Comparison of ENCODE assay signal across 17 cellular contexts in genomic region chr7:121503039-121503438, GRCh38.
A peak's percentile ranks its signal among the peaks of the same experiment; 100 is the strongest.
DNase-seq lines count a peak whose midpoint lies in the region; FAIRE-seq and TF ChIP-seq lines count a peak whose summit lies in the region.
"Had no signal": no experiment of that assay in that cellular context is flagged by ENCODE, and none has a peak within 500 bp of the region (broad histone marks: within the 10 kb centered on the region; RNA-seq: fewer than 3 reads in every experiment).

No MANE protein-coding gene starts in this region.

- H3K4me2 ChIP-seq in mammary epithelial cell (ENCODE audit: insufficient read depth, low read depth, low read length) = no peak overlapping the region
- H3K4me2 ChIP-seq in mesenchymal stem cell (ENCODE audit: low read length, poor library complexity, severe bottlenecking) = no peak overlapping the region
- H3K4me2 ChIP-seq: BLaER1 treated with 17β-estradiol and CSF1 and Interleukin-3, amounts not matched to agents 10 nM and 100 nM had no signal

- H4K8ac ChIP-seq in mesenchymal stem cell (ENCODE audit: low read length) = no peak overlapping the region

- H2BK15ac ChIP-seq in mesenchymal stem cell (ENCODE audit: low read depth, poor library complexity, severe bottlenecking) = no peak overlapping the region

- H3K9me3 Mint-ChIP-seq in MCF 10A (ENCODE audit: unreplicated experiment) (no peaks in the 10 kb centered on the region), type B pancreatic cell (peaks cover 25% of the 10 kb centered on the region)

- no peak overlapping the region for H3K14ac ChIP-seq in mesenchymal stem cell (ENCODE audit: low read length in 2 of 2)

- no peak overlapping the region for H3K9ac ChIP-seq in mammary epithelial cell (ENCODE audit: insufficient read depth, low read length)
- no peak overlapping the region for H3K9ac ChIP-seq in mesenchymal stem cell (ENCODE audit: low read length)
- H3K9ac ChIP-seq: BLaER1 treated with 17β-estradiol and CSF1 and Interleukin-3, amounts not matched to agents 10 nM and 100 nM had no signal

- H3K27ac Mint-ChIP-seq in MCF 10A (ENCODE audit: low read depth, unreplicated experiment) (peak overlapping the region; percentile 24), type B pancreatic cell (peak overlapping the region; percentile 64)
- H3K27ac Mint-ChIP-seq: CD4-positive, alpha-beta T cell had no signal

- TF ChIP-seq CTCF in MCF 10A (IDR thresholded peaks at IDR 0.05; ENCODE audit: unreplicated experiment) (no peak), mammary epithelial cell (conservative IDR thresholded peaks at IDR 0.05 in 1 of 2, IDR thresholded peaks at IDR 0.05 in 1 of 2; ENCODE audit: extremely low read depth in 1 of 2, insufficient read depth in 1 of 2, low read depth in 1 of 2, low read length in 2 of 2) (no peak), type B pancreatic cell (conservative IDR thresholded peaks at IDR 0.05) (no peak)

- H3K9me3 ChIP-seq in mammary epithelial cell (replicated peaks; ENCODE audit: insufficient read depth, low read length) = peaks cover 25% of the 10 kb centered on the region
- peaks cover 26% of the 10 kb centered on the region for H3K9me3 ChIP-seq in mesenchymal stem cell (ENCODE audit: control insufficient read depth, low read length)

- H2AFZ ChIP-seq in mammary epithelial cell (ENCODE audit: low read depth, low read length) = no peak overlapping the region
- no peak overlapping the region for H2AFZ ChIP-seq in mesenchymal stem cell (ENCODE audit: low read depth, low read length)

- no peak overlapping the region for H2BK5ac ChIP-seq in mesenchymal stem cell (ENCODE audit: low read depth, low read length, poor library complexity, severe bottlenecking)

- H2AK5ac ChIP-seq in mesenchymal stem cell (ENCODE audit: low read length, severe bottlenecking) = peak overlapping the region; percentile 98

- H3K27me3 Mint-ChIP-seq in MCF 10A (ENCODE audit: insufficient read depth, unreplicated experiment) (no peaks in the 10 kb centered on the region), type B pancreatic cell (no peaks in the 10 kb centered on the region)

- POLR2A ChIA-PET in MCF 10A (lab: Yijun Ruan, JAX) = interaction anchor here (1.5 kb wide), 1 partner anchor 107 kb away, joined by 3 read pairs; the partner anchor contains the start of gene FAM3C

- no peaks in the 10 kb centered on the region for H3K36me3 ChIP-seq in mammary epithelial cell (ENCODE audit: insufficient read depth, low read length)
- H3K36me3 ChIP-seq in mesenchymal stem cell (ENCODE audit: control insufficient read depth in 1 of 2, insufficient read depth in 2 of 2, low read depth in 1 of 2, low read length in 2 of 2) = no peaks in the 10 kb centered on the region

- no peak for TF ChIP-seq POLR2A in GM12892 (IDR thresholded peaks at IDR 0.05; ENCODE audit: low read depth, low read length)

- H2BK120ac ChIP-seq in mesenchymal stem cell (ENCODE audit: low read depth, low read length) = no peak overlapping the region

- H3K27ac ChIP-seq in mammary epithelial cell (ENCODE audit: insufficient read depth, low read depth, low read length) (no peak overlapping the region), mesenchymal stem cell (ENCODE audit: low read length, poor library complexity, severe bottlenecking) (no peak overlapping the region)
- H3K27ac ChIP-seq: BLaER1 treated with 17β-estradiol and CSF1 and Interleukin-3, amounts not matched to agents 10 nM and 100 nM; HL-60 had no signal

- CTCF ChIA-PET in MCF 10A (lab: Yijun Ruan, JAX) (no interaction called here), mammary epithelial cell (lab: Charles Lee; ENCODE audit: low non-redundant PET) (no interaction called here)

- 77% methylated on average over 4 of the region's 4 CpGs for WGBS in mammary epithelial cell (ENCODE audit: low coverage, missing lambda C conversion rate)
- 94% methylated on average over 4 of the region's 4 CpGs for WGBS in mesenchymal stem cell

- no peaks in the 10 kb centered on the region for H3K79me2 ChIP-seq in mammary epithelial cell (ENCODE audit: insufficient read depth, low read length)

- BruUV-seq in MCF 10A (replicated peaks; lab: Mats Ljungman, UMichigan) = no TSS peak
- no TSS peak for BruUV-seq in mammary epithelial cell (replicated peaks; lab: Mats Ljungman, UMichigan)

- H3K23ac ChIP-seq in mesenchymal stem cell (ENCODE audit: low read length in 2 of 2) = no peak overlapping the region

- in situ Hi-C loops in mammary epithelial cell (cut with MboI; ENCODE audit: low sequenced_read_pairs in 2 of 2) = no loop called here

- no peaks in the 10 kb centered on the region for H4K20me1 ChIP-seq in mammary epithelial cell (ENCODE audit: insufficient read depth, low read length)
- H4K20me1 ChIP-seq: BLaER1 treated with 17β-estradiol and CSF1 and Interleukin-3, amounts not matched to agents 10 nM and 100 nM had no signal

- H3K4me3 Mint-ChIP-seq in MCF 10A (ENCODE audit: unreplicated experiment) (no peak overlapping the region), type B pancreatic cell (no peak overlapping the region)
- H3K4me3 Mint-ChIP-seq: CD4-positive, alpha-beta T cell had no signal

- dilution Hi-C loops in mammary epithelial cell (cut with HindIII; ENCODE audit: low sequenced_read_pairs) = no loop called here

- no peak for FAIRE-seq in GM12892 (lab: Jason Lieb, UNC)
- FAIRE-seq: D721Med, H54 had no signal

- H3K4me1 Mint-ChIP-seq in MCF 10A (ENCODE audit: insufficient read depth, unreplicated experiment) = no peaks in the 10 kb centered on the region
- H3K4me1 Mint-ChIP-seq in type B pancreatic cell (ENCODE audit: unreplicated experiment) = no peaks in the 10 kb centered on the region

- H3K4me1 ChIP-seq in mammary epithelial cell (ENCODE audit: insufficient read depth, low read length) (peaks cover 5% of the 10 kb centered on the region), mesenchymal stem cell (ENCODE audit: control insufficient read depth, insufficient read depth, low read depth, low read length) (no peaks in the 10 kb centered on the region)
- H3K4me1 ChIP-seq: BLaER1 treated with 17β-estradiol and CSF1 and Interleukin-3, amounts not matched to agents 10 nM and 100 nM had no signal

- DNase-seq in MCF 10A (ENCODE audit: unreplicated experiment) (no peak), mammary epithelial cell (no peak), RPMI8226 (peak; percentile 15), mesenchymal stem cell (no peak), type B pancreatic cell (ENCODE audit: extremely low spot score, unreplicated experiment) (no peak), DMS 273 (lab: John Stamatoyannopoulos, UW; ENCODE audit: unreplicated experiment) (no peak), UCSD-AML1 (lab: John Stamatoyannopoulos, UW; ENCODE audit: unreplicated experiment) (no peak), GM12892 (ENCODE audit: insufficient read length) (no peak)
- DNase-seq: 8988T; AML-193; CD4-positive, alpha-beta T cell; DND-41; GDM1 had no signal

- intact Hi-C loops in MCF 10A (cut with micrococcal nuclease) (no loop called here), mammary epithelial cell (cut with micrococcal nuclease) (no loop called here)

- no peaks in the 10 kb centered on the region for H3K79me1 ChIP-seq in mesenchymal stem cell (replicated peaks; ENCODE audit: low read length, poor library complexity, severe bottlenecking)

- no peak overlapping the region for H3K4me3 ChIP-seq in mammary epithelial cell (replicated peaks in 1 of 3; ENCODE audit: insufficient read depth in 1 of 3, low read depth in 2 of 3, low read length in 3 of 3)
- no peak overlapping the region for H3K4me3 ChIP-seq in mesenchymal stem cell (ENCODE audit: insufficient read depth in 1 of 2, low read depth in 1 of 2, low read length in 2 of 2)
- H3K4me3 ChIP-seq: BLaER1 treated with 17β-estradiol and CSF1 and Interleukin-3, amounts not matched to agents 10 nM and 100 nM had no signal

- H3K36me3 Mint-ChIP-seq in MCF 10A (ENCODE audit: insufficient read depth, unreplicated experiment) (no peaks in the 10 kb centered on the region), type B pancreatic cell (peaks cover 4% of the 10 kb centered on the region)

- H3K4ac ChIP-seq in mesenchymal stem cell (ENCODE audit: low read depth in 1 of 2, low read length in 2 of 2) = no peak overlapping the region

- peak overlapping the region in 1 of 2 experiments; percentile 5 for H3K18ac ChIP-seq in mesenchymal stem cell (ENCODE audit: low read depth in 1 of 2, low read length in 2 of 2)

- H4K91ac ChIP-seq in mesenchymal stem cell (ENCODE audit: low read length) = no peak overlapping the region

- H3K27me3 ChIP-seq in mammary epithelial cell (ENCODE audit: insufficient read depth, low read length) (no peaks in the 10 kb centered on the region), mesenchymal stem cell (ENCODE audit: control insufficient read depth in 1 of 2, insufficient read depth in 1 of 2, low read length in 2 of 2) (no peaks in the 10 kb centered on the region)
- H3K27me3 ChIP-seq: BLaER1 treated with 17β-estradiol and CSF1 and Interleukin-3, amounts not matched to agents 10 nM and 100 nM had no signal

- peak overlapping the region in 1 of 2 experiments; percentile 45 for H2BK12ac ChIP-seq in mesenchymal stem cell (ENCODE audit: low read length in 2 of 2)
